Comparison of ENCODE assay signal across 15 cellular contexts in the genomic region with DNA sequence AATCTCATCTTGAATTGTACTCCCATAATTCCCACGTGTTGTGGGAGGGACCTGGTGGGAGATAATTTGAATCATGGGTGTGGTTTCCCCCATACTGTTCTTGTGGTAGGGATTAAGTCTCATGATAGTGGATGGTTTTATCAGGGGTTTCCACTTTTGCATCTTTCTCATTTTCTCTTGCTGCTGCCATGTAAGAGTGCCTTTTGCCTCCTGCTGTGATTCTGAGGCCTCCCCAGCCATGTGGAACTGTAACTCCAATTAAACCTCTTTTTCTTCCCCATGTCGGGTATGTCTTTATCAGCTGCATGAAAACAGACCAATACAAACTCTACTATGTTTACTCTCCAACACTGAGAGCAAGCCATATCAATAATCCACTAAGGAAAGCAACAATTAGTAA. TPM values are rescaled to one million over a fixed set of nuclear protein-coding genes. Genes with fewer than 3 reads are reported as not detected.
"Had no signal": no experiment of that assay in that cellular context is flagged by ENCODE, and none has a peak within 500 bp of the region (broad histone marks: within the 10 kb centered on the region; RNA-seq: fewer than 3 reads in every experiment).

No MANE protein-coding gene starts in this region.

RNA-seq across cellular contexts. Expression of a gene that starts 50.9 kb away (rescaled TPM):
- total RNA-seq: left cardiac atrium, left colon, left lobe of liver, left ventricle myocardium inferior, left ventricle myocardium superior, lung microvascular endothelial cell, mammary epithelial cell, mononuclear cell, mucosa of descending colon, myocyte had no signal
- polyA plus RNA-seq: hepatocyte; immature natural killer cell; keratinocyte; liver; mammary epithelial cell; naive thymus-derived CD4-positive, alpha-beta T cell had no signal
